In genomic region chr3:159858650-159859049, GRCh38 we compare ENCODE assay signal across 17 cellular contexts. TPM values are rescaled to one million over a fixed set of nuclear protein-coding genes. Genes with fewer than 3 reads are reported as not detected.
DNase-seq lines count a peak whose midpoint lies in the region; ATAC-seq, FAIRE-seq and TF ChIP-seq lines count a peak whose summit lies in the region.
"Had no signal": no experiment of that assay in that cellular context is flagged by ENCODE, and none has a peak within 500 bp of the region (broad histone marks: within the 10 kb centered on the region; RNA-seq: fewer than 3 reads in every experiment).

No MANE protein-coding gene starts in this region.

- H3K27me3 ChIP-seq in KMS-11 (ENCODE audit: insufficient read depth, low read depth) = no peaks in the 10 kb centered on the region
- no peaks in the 10 kb centered on the region for H3K27me3 ChIP-seq in bronchial epithelial cell (ENCODE audit: control insufficient read depth, insufficient read depth, low read length)
- no peaks in the 10 kb centered on the region for H3K27me3 ChIP-seq in heart right ventricle
- H3K27me3 ChIP-seq in psoas muscle (ENCODE audit: insufficient read depth in 3 of 3, low read length in 2 of 3) = no peaks in the 10 kb centered on the region
- no peaks in the 10 kb centered on the region for H3K27me3 ChIP-seq in WERI-Rb-1 (ENCODE audit: insufficient read depth, low read depth, severe bottlenecking)

- H3K36me3 ChIP-seq in KMS-11 (ENCODE audit: insufficient read depth) = no peaks in the 10 kb centered on the region
- H3K36me3 ChIP-seq in bronchial epithelial cell (ENCODE audit: control insufficient read depth, insufficient read depth, low read length) = no peaks in the 10 kb centered on the region
- H3K36me3 ChIP-seq in heart right ventricle = no peaks in the 10 kb centered on the region
- H3K36me3 ChIP-seq in psoas muscle (ENCODE audit: insufficient read depth in 1 of 2, low read depth in 1 of 2) = peaks cover 0 to 13% of the 10 kb centered on the region in 2 donors
- H3K36me3 ChIP-seq in WERI-Rb-1 = no peaks in the 10 kb centered on the region

- no peak overlapping the region for H3K27ac ChIP-seq in KMS-11
- H3K27ac ChIP-seq in heart right ventricle = peak overlapping the region; percentile 68 to 94 (median 90)
- peak overlapping the region; percentile 95 for H3K27ac ChIP-seq in psoas muscle
- H3K27ac ChIP-seq in WERI-Rb-1 = no peak overlapping the region

- H3K9me3 ChIP-seq in heart right ventricle (no peaks in the 10 kb centered on the region), psoas muscle (no peaks in the 10 kb centered on the region), WERI-Rb-1 (ENCODE audit: severe bottlenecking) (no peaks in the 10 kb centered on the region)

- no peak for TF ChIP-seq CTCF in KMS-11 (conservative IDR thresholded peaks at IDR 0.05; ENCODE audit: low read depth, low read length)
- no peak for TF ChIP-seq CTCF in bronchial epithelial cell (IDR thresholded peaks at IDR 0.05; ENCODE audit: insufficient read depth, low read length, severe bottlenecking)
- no peak for TF ChIP-seq CTCF in heart right ventricle (IDR thresholded peaks at IDR 0.05)
- no peak for TF ChIP-seq CTCF in psoas muscle (IDR thresholded peaks at IDR 0.05)
- TF ChIP-seq CTCF in WERI-Rb-1 (IDR thresholded peaks at IDR 0.05; ENCODE audit: low read depth, low read length) = no peak

- peaks cover 52% of the 10 kb centered on the region for H3K4me1 ChIP-seq in KMS-11 (ENCODE audit: low read depth, poor library complexity, severe bottlenecking)
- H3K4me1 ChIP-seq in heart right ventricle = peaks cover 6 to 100% (median 89%) of the 10 kb centered on the region in 9 donors
- peaks cover 71% of the 10 kb centered on the region for H3K4me1 ChIP-seq in psoas muscle

- H3K79me2 ChIP-seq in KMS-11 (ENCODE audit: insufficient read depth, low read depth) = no peaks in the 10 kb centered on the region

- intact Hi-C loops in heart right ventricle (cut with DNase I) = loop anchor here in 2 of 10 donors (5.0 to 10.0 kb wide), 2 partner anchors 39 to 94 kb away; no protein-coding TSS in a partner anchor
- intact Hi-C loops in psoas muscle (cut with DNase I) = no loop called here

- no peak overlapping the region for H3K9ac ChIP-seq in KMS-11

- no peak overlapping the region for H2AFZ ChIP-seq in KMS-11 (ENCODE audit: low read depth)

- DNase-seq in bronchial epithelial cell (ENCODE audit: low read depth) = peak; percentile 76
- DNase-seq in heart right ventricle = no peak
- no peak for DNase-seq in psoas muscle
- no peak for DNase-seq in islet precursor cell
- no peak for DNase-seq in WERI-Rb-1
- no peak for DNase-seq in ecto neural progenitor cell (ENCODE audit: low spot score)
- DNase-seq: ACHN, AML-193, EL, HFFc6, Karpas-422, NCI-H1694, NCI-H226, NCI-H524 treated with DMSO at 0.1 percent for 48 hours had no signal

- ATAC-seq in heart right ventricle (peak in 2 of 8 donors; percentile 35 to 45), psoas muscle (no peak)

- H3K4me2 ChIP-seq in KMS-11 = peak overlapping the region; percentile 81; the same call in 1 of the 2 replicates

- H3K4me3 ChIP-seq in KMS-11 (IDR thresholded peaks at IDR 0.05; ENCODE audit: insufficient read depth, low read depth, low read length) (no peak overlapping the region), bronchial epithelial cell (ENCODE audit: low read depth, low read length) (no peak overlapping the region), heart right ventricle (peak overlapping the region in 6 of 10 donors; percentile 4 to 48 (median 12)), psoas muscle (peak overlapping the region; percentile 73), WERI-Rb-1 (ENCODE audit: low read depth, low read length) (no peak overlapping the region)

- no peaks in the 10 kb centered on the region for H4K20me1 ChIP-seq in KMS-11 (ENCODE audit: insufficient read depth)

- WGBS in heart right ventricle, 2 donors = 47 to 62% methylated on average over 5 of the region's 5 CpGs
- WGBS in psoas muscle, 3 donors = 42 to 66% (median 44%) methylated on average over 5 of the region's 5 CpGs

- no peak for FAIRE-seq in bronchial epithelial cell (lab: Jason Lieb, UNC)
- FAIRE-seq: H54 had no signal

RNA-seq across cellular contexts. Expression of gene SCHIP1, which starts 19.0 kb away (rescaled TPM):
- total RNA-seq in bronchial epithelial cell (0.64 and 1.3 TPM in 2 replicates), heart right ventricle (10 to 100 TPM; 35.4 to 66.2 (median 57.9) TPM), psoas muscle (100 to 1,000 TPM in 2 of 4 donors, 10 to 100 TPM in 2; 49.1 to 206 (median 90.3) TPM)
- polyA plus RNA-seq in heart right ventricle (10 to 100 TPM; 14.8 to 62.5 TPM), psoas muscle (100 to 1,000 TPM in 1 of 3 donors, 10 to 100 TPM in 2; 27.1 to 129 (median 68.6) TPM)
- polyA plus RNA-seq: CD14-positive monocyte had no signal

Comparison
In these comparisons a context has a peak if more than half of its experiments do, and no peak if none do; other contexts are left out.
1. H3K27ac ChIP-seq: peak in heart right ventricle (10 of 10) and psoas muscle (single experiment); none in KMS-11 (single experiment) and WERI-Rb-1 (single experiment).
2. H3K4me3 ChIP-seq: peak in heart right ventricle (6 of 10) and psoas muscle (single experiment); none in KMS-11 (single experiment), bronchial epithelial cell (single experiment) and WERI-Rb-1 (single experiment).
3. RNA of gene SCHIP1, which starts 19.0 kb away (total RNA-seq): 49.1 to 206 TPM in psoas muscle and 35.4 to 66.2 TPM in heart right ventricle; 0.64 to 1.3 TPM in bronchial epithelial cell; every median in the first group is over 10 times any median in the second.